ENCODE assay signal across 7 cellular contexts in the genomic region with DNA sequence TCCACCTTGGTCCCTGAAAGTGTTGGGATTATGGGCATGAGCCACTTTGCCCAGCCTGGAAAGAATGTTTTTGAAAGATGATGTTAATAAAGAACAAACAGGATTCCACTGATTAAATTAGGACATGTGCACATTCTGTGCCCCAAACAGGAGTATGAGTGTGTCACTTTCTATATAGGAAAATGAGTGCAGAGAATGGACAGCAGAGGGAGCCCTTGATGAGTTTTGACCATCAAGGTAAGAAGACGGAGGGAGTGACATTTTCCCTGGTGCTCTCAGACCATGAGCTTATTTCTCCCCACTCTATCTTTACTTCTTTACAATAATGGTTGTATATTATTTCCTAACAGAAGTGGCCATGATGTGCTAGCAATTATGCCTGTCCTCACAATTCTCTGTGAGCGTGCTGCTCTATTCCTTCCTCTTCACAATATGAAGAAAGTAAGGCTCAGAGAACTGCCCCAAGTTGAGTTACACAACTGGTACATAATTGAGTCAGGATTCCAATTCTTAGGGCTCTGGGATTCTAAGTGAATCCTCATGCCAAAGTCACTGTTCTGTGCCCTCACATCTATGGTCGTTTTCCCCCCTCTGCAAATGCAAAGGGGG. TPM values are rescaled to one million over a fixed set of nuclear protein-coding genes. Genes with fewer than 3 reads are reported as not detected.
DNase-seq lines count a peak whose midpoint lies in the region; ATAC-seq and TF ChIP-seq lines count a peak whose summit lies in the region.

No MANE protein-coding gene starts in this region.

- H3K4me3 ChIP-seq in colonic mucosa (no peak overlapping the region), left lung (no peak overlapping the region)

- H3K27ac ChIP-seq in colonic mucosa = no peak overlapping the region
- H3K27ac ChIP-seq in left lung = no peak overlapping the region

- H3K36me3 Mint-ChIP-seq in HFFc6 (ENCODE audit: low read depth) (no peaks in the 10 kb centered on the region), T-helper 17 cell (ENCODE audit: low read depth) (peaks cover under 1% of the 10 kb centered on the region)

- H3K27me3 ChIP-seq in colonic mucosa (no peaks in the 10 kb centered on the region), left lung (no peaks in the 10 kb centered on the region)

- no peak overlapping the region for H3K9ac ChIP-seq in colonic mucosa (ENCODE audit: low read depth in 2 of 2, low read length in 2 of 2)

- no peak overlapping the region for H3K27ac Mint-ChIP-seq in HFFc6
- H3K27ac Mint-ChIP-seq in T-helper 17 cell = no peak overlapping the region

- intact Hi-C loops in colonic mucosa (cut with DNase I) = no loop called here
- intact Hi-C loops in left lung (cut with DNase I) = loop anchor here in 1 of 2 donors (2.0 kb wide), 1 partner anchor 142 kb away; no protein-coding TSS in a partner anchor

- DNase-seq in GM10266 (ENCODE audit: extremely low spot score) = peak; percentile 50
- DNase-seq in HFFc6 = peak; percentile 70
- peak; percentile 79 for DNase-seq in NCI-H2029 treated with DMSO at 0.1 percent for 48 hours (lab: John Stamatoyannopoulos, UW)
- no peak for DNase-seq in T-helper 17 cell
- DNase-seq in colonic mucosa = peak; percentile 80
- no peak for DNase-seq in left lung
- DNase-seq in stimulated activated naive CD8-positive, alpha-beta T cell treated with anti-CD3 and anti-CD28 coated beads, Interleukin-15, Interleukin-2, amounts not matched to agents 100 U/mL and 50 U/mL, for 24 hours = peak; percentile 56

- peak; percentile 37 for ATAC-seq in T-helper 17 cell
- peak; percentile 85 for ATAC-seq in left lung
- peak; percentile 57 for ATAC-seq in stimulated activated naive CD8-positive, alpha-beta T cell treated with anti-CD3 and anti-CD28 coated beads, Interleukin-15, Interleukin-2, amounts not matched to agents 100 U/mL and 50 U/mL, for 24 hours

- H3K4me1 Mint-ChIP-seq in HFFc6 (ENCODE audit: low read depth) = peaks cover 16% of the 10 kb centered on the region
- H3K4me1 Mint-ChIP-seq in T-helper 17 cell = peaks cover under 1% of the 10 kb centered on the region

- no peaks in the 10 kb centered on the region for H3K9me3 ChIP-seq in T-helper 17 cell (ENCODE audit: control insufficient read depth, low read length, poor library complexity, severe bottlenecking)
- H3K9me3 ChIP-seq in colonic mucosa = no peaks in the 10 kb centered on the region
- H3K9me3 ChIP-seq in left lung = no peaks in the 10 kb centered on the region

- H3K9me3 Mint-ChIP-seq in HFFc6 = no peaks in the 10 kb centered on the region

- TF ChIP-seq CTCF in GM10266 (IDR thresholded peaks at IDR 0.05; ENCODE audit: control insufficient read depth, insufficient read depth, low read depth, missing control alignments) (peak; percentile 68), HFFc6 (IDR thresholded peaks at IDR 0.05) (peak; percentile 92), colonic mucosa (IDR thresholded peaks at IDR 0.05) (peak; percentile 65), left lung (IDR thresholded peaks at IDR 0.05) (peak; percentile 67 to 80)

- no peaks in the 10 kb centered on the region for H3K4me1 ChIP-seq in colonic mucosa
- H3K4me1 ChIP-seq in left lung = no peaks in the 10 kb centered on the region

- H3K36me3 ChIP-seq in colonic mucosa (no peaks in the 10 kb centered on the region), left lung (no peaks in the 10 kb centered on the region)

- H3K27me3 Mint-ChIP-seq in HFFc6 (ENCODE audit: insufficient read depth) = no peaks in the 10 kb centered on the region; the same call in 1 of the 2 replicates
- H3K27me3 Mint-ChIP-seq in T-helper 17 cell = no peaks in the 10 kb centered on the region

- H3K4me3 Mint-ChIP-seq in HFFc6 (no peak overlapping the region), T-helper 17 cell (no peak overlapping the region)

RNA-seq across cellular contexts. Expression of a gene that starts 20.6 kb away (rescaled TPM):
- total RNA-seq in HFFc6 (2021; fragmentation: NEBNext Ultra II Directional; extraction: Animal tissue kit (Norgen Biotek cat#: 25700)) = 1,000 to 10,000 TPM; 1,992 to 3,122 (median 2,808) TPM
- total RNA-seq in T-helper 17 cell = 1,000 to 10,000 TPM; 3,101 to 3,324 TPM
- total RNA-seq in colonic mucosa = 1,000 to 10,000 TPM; 1,895 to 2,156 TPM
- 1,000 to 10,000 TPM; 1,937 to 1,986 TPM for total RNA-seq in left lung

Comparison
In these comparisons a context has a peak if more than half of its experiments do, and no peak if none do; other contexts are left out.
1. DNase-seq: peak in GM10266 (single experiment), HFFc6 (single experiment), NCI-H2029 treated with DMSO at 0.1 percent for 48 hours (single experiment), colonic mucosa (single experiment) and stimulated activated naive CD8-positive, alpha-beta T cell treated with anti-CD3 and anti-CD28 coated beads, Interleukin-15, Interleukin-2, amounts not matched to agents 100 U/mL and 50 U/mL, for 24 hours (single experiment); none in T-helper 17 cell (0 of 3) and left lung (0 of 2).
2. Peak in every context shown above with its lines, with median percentiles within 50 percentile points of each other: CTCF ChIP-seq and ATAC-seq.